ENCODE assay signal across 14 cellular contexts in the genomic region with DNA sequence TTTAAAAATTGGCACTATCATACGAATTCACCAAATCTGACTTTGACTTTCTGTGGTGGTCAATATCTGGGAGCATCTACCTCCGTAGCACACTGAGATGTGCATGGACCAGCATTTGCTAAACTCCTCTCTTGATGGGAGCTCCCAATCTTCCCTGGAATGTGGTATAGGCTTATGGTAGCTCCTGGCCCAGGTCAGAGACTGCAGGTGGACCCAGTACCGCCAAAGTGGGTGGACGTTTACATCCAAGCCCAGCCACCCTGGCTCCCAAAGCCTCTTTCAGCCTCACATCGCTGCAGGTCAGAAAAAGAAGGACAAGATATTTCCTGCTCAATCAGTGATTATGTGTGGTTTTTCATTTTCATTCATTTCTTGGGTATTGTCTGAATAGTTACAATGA. TPM values are rescaled to one million over a fixed set of nuclear protein-coding genes. Genes with fewer than 3 reads are reported as not detected.
"Had no signal": no experiment of that assay in that cellular context is flagged by ENCODE, and none has a peak within 500 bp of the region (broad histone marks: within the 10 kb centered on the region; RNA-seq: fewer than 3 reads in every experiment).

No MANE protein-coding gene starts in this region.

- DNase-seq: erythroblast; hypothalamus; kidney glomerular epithelial cell; mammary epithelial cell; naive thymus-derived CD4-positive, alpha-beta T cell; psoas muscle; stimulated activated CD4-positive, alpha-beta T cell treated with anti-CD3 and anti-CD28 coated beads, Interleukin-12 subunit alpha, Interleukin-12 subunit beta, amount 100 ng/mL, for 4 hours; stimulated activated naive CD4-positive, alpha-beta T cell treated with Interleukin-2 at 50 U/mL for 16 hours; thyroid gland had no signal

- H3K36me3 ChIP-seq: heart right ventricle, sigmoid colon, suprapubic skin, thyroid gland had no signal

- H3K4me3 ChIP-seq: heart right ventricle, psoas muscle, sigmoid colon, skin epidermis, suprapubic skin, thyroid gland had no signal

- H3K27ac ChIP-seq: heart right ventricle, psoas muscle, sigmoid colon, skin epidermis, suprapubic skin, thyroid gland had no signal

- H3K27me3 ChIP-seq: sigmoid colon, suprapubic skin, thyroid gland had no signal

- ATAC-seq: heart right ventricle; naive thymus-derived CD4-positive, alpha-beta T cell; psoas muscle had no signal

- H3K4me1 ChIP-seq: heart right ventricle, psoas muscle, sigmoid colon, suprapubic skin, thyroid gland had no signal

- H3K9me3 ChIP-seq: sigmoid colon, suprapubic skin, thyroid gland had no signal

RNA-seq across cellular contexts. Expression of a gene that starts 43.1 kb away (rescaled TPM):
- total RNA-seq: endothelial cell of umbilical vein had no signal
- polyA plus RNA-seq: endothelial cell of umbilical vein had no signal
